ENCODE assay signal across 1 cellular context in the genomic region with DNA sequence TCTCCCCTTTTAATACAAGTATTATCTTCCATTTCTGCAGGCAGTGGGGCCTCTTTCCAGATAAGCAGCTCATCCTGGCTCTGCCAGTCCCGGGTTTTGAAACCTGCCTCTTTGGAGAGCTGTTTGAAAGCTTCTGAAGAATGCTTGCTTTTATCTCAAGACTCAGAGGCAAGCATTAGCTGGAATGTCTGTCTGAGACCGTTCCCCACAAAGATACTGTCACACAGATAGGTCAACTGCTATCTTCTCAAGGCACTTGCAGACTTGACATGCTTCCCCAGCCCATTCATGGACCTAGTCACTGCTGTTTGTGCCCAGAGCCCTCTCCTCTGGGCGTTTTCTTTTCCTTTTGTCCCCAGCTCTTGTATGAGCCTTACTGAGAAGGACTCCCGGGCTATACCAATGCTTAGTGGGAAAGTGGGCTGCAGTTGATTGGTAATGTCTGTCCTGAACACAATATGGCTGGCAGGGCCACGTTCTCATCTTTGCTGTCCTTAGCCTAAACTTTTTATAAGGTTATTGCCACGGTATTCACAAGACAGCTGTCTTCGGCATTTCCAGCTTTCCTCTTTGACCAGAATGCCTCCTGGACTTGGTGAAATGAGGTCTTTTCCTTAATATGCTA.
TF ChIP-seq lines count a peak whose summit lies in the region.

No MANE protein-coding gene starts in this region.

TF ChIP-seq in K562, 482 proteins besides CTCF, POLR2A, EP300 and RAD21 (continued from another document and continues in another):
- TF ChIP-seq, protein P1, sequence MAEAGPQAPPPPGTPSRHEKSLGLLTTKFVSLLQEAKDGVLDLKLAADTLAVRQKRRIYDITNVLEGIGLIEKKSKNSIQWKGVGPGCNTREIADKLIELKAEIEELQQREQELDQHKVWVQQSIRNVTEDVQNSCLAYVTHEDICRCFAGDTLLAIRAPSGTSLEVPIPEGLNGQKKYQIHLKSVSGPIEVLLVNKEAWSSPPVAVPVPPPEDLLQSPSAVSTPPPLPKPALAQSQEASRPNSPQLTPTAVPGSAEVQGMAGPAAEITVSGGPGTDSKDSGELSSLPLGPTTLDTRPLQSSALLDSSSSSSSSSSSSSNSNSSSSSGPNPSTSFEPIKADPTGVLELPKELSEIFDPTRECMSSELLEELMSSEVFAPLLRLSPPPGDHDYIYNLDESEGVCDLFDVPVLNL (CRISPR knock-in tag; IDR thresholded peaks at IDR 0.05; ENCODE audit: low read depth) = no peak
- TF ChIP-seq POLR2AphosphoS5 (IDR thresholded peaks at IDR 0.05; ENCODE audit: control insufficient read depth, insufficient read depth, low read depth, low read length) = peak; percentile 93
- no peak for TF ChIP-seq HNRNPUL1 (IDR thresholded peaks at IDR 0.05; ENCODE audit: low read length)
- TF ChIP-seq, protein P2, sequence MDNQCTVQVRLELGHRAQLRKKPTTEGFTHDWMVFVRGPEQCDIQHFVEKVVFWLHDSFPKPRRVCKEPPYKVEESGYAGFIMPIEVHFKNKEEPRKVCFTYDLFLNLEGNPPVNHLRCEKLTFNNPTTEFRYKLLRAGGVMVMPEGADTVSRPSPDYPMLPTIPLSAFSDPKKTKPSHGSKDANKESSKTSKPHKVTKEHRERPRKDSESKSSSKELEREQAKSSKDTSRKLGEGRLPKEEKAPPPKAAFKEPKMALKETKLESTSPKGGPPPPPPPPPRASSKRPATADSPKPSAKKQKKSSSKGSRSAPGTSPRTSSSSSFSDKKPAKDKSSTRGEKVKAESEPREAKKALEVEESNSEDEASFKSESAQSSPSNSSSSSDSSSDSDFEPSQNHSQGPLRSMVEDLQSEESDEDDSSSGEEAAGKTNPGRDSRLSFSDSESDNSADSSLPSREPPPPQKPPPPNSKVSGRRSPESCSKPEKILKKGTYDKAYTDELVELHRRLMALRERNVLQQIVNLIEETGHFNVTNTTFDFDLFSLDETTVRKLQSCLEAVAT (IDR thresholded peaks at IDR 0.05) = peak in 1 of 2 experiments; percentile 96; a peak in 2 of 4 replicates
- TF ChIP-seq NCOA1 (IDR thresholded peaks at IDR 0.05; ENCODE audit: low read depth) = peak; percentile 51; the same call in 1 of the 2 replicates
- no peak for TF ChIP-seq OTX1 (CRISPR knock-in tag; IDR thresholded peaks at IDR 0.05)
- TF ChIP-seq, protein P3, sequence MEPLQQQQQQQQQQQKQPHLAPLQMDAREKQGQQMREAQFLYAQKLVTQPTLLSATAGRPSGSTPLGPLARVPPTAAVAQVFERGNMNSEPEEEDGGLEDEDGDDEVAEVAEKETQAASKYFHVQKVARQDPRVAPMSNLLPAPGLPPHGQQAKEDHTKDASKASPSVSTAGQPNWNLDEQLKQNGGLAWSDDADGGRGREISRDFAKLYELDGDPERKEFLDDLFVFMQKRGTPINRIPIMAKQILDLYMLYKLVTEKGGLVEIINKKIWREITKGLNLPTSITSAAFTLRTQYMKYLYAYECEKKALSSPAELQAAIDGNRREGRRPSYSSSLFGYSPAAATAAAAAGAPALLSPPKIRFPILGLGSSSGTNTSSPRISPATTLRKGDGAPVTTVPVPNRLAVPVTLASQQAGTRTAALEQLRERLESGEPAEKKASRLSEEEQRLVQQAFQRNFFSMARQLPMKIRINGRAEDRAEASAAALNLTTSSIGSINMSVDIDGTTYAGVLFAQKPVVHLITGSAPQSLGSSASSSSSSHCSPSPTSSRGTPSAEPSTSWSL (CRISPR knock-in tag; IDR thresholded peaks at IDR 0.05; ENCODE audit: borderline replicate concordance) = no peak
- TF ChIP-seq, protein P4, sequence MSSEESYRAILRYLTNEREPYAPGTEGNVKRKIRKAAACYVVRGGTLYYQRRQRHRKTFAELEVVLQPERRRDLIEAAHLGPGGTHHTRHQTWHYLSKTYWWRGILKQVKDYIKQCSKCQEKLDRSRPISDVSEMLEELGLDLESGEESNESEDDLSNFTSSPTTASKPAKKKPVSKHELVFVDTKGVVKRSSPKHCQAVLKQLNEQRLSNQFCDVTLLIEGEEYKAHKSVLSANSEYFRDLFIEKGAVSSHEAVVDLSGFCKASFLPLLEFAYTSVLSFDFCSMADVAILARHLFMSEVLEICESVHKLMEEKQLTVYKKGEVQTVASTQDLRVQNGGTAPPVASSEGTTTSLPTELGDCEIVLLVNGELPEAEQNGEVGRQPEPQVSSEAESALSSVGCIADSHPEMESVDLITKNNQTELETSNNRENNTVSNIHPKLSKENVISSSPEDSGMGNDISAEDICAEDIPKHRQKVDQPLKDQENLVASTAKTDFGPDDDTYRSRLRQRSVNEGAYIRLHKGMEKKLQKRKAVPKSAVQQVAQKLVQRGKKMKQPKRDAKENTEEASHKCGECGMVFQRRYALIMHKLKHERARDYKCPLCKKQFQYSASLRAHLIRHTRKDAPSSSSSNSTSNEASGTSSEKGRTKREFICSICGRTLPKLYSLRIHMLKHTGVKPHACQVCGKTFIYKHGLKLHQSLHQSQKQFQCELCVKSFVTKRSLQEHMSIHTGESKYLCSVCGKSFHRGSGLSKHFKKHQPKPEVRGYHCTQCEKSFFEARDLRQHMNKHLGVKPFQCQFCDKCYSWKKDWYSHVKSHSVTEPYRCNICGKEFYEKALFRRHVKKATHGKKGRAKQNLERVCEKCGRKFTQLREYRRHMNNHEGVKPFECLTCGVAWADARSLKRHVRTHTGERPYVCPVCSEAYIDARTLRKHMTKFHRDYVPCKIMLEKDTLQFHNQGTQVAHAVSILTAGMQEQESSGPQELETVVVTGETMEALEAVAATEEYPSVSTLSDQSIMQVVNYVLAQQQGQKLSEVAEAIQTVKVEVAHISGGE (CRISPR knock-in tag; IDR thresholded peaks at IDR 0.05) = peak in 1 of 3 experiments; percentile 53; a peak in 1 of 6 replicates
- TF ChIP-seq, protein P5, sequence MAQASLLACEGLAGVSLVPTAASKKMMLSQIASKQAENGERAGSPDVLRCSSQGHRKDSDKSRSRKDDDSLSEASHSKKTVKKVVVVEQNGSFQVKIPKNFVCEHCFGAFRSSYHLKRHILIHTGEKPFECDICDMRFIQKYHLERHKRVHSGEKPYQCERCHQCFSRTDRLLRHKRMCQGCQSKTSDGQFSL (CRISPR knock-in tag; IDR thresholded peaks at IDR 0.05) = no peak
- TF ChIP-seq, protein P5 (tag; IDR thresholded peaks at IDR 0.05) = no peak
- TF ChIP-seq, protein P6, sequence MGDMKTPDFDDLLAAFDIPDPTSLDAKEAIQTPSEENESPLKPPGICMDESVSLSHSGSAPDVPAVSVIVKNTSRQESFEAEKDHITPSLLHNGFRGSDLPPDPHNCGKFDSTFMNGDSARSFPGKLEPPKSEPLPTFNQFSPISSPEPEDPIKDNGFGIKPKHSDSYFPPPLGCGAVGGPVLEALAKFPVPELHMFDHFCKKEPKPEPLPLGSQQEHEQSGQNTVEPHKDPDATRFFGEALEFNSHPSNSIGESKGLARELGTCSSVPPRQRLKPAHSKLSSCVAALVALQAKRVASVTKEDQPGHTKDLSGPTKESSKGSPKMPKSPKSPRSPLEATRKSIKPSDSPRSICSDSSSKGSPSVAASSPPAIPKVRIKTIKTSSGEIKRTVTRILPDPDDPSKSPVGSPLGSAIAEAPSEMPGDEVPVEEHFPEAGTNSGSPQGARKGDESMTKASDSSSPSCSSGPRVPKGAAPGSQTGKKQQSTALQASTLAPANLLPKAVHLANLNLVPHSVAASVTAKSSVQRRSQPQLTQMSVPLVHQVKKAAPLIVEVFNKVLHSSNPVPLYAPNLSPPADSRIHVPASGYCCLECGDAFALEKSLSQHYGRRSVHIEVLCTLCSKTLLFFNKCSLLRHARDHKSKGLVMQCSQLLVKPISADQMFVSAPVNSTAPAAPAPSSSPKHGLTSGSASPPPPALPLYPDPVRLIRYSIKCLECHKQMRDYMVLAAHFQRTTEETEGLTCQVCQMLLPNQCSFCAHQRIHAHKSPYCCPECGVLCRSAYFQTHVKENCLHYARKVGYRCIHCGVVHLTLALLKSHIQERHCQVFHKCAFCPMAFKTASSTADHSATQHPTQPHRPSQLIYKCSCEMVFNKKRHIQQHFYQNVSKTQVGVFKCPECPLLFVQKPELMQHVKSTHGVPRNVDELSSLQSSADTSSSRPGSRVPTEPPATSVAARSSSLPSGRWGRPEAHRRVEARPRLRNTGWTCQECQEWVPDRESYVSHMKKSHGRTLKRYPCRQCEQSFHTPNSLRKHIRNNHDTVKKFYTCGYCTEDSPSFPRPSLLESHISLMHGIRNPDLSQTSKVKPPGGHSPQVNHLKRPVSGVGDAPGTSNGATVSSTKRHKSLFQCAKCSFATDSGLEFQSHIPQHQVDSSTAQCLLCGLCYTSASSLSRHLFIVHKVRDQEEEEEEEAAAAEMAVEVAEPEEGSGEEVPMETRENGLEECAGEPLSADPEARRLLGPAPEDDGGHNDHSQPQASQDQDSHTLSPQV (IDR thresholded peaks at IDR 0.05) = peak; percentile 57; the same call in 1 of the 2 replicates
- TF ChIP-seq, protein P7, sequence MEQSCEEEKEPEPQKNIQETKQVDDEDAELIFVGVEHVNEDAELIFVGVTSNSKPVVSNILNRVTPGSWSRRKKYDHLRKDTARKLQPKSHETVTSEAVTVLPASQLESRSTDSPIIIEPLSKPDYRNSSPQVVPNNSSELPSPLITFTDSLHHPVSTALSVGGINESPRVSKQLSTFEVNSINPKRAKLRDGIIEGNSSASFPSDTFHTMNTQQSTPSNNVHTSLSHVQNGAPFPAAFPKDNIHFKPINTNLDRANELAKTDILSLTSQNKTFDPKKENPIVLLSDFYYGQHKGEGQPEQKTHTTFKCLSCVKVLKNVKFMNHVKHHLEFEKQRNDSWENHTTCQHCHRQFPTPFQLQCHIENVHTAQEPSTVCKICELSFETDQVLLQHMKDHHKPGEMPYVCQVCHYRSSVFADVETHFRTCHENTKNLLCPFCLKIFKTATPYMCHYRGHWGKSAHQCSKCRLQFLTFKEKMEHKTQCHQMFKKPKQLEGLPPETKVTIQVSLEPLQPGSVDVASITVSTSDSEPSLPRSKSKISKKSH (CRISPR knock-in tag; IDR thresholded peaks at IDR 0.05) = no peak
- TF ChIP-seq ZNF445 (CRISPR knock-in tag; IDR thresholded peaks at IDR 0.05; ENCODE audit: low read depth) = no peak
- no peak for TF ChIP-seq U2AF2 (optimal IDR thresholded peaks at IDR 0.05; ENCODE audit: low read depth, low read length)
- no peak for TF ChIP-seq ZNF140 (CRISPR knock-in tag; IDR thresholded peaks at IDR 0.05)
- TF ChIP-seq NEUROD1 (IDR thresholded peaks at IDR 0.05; ENCODE audit: borderline replicate concordance, low read depth, low read length, partially characterized antibody) = no peak
- TF ChIP-seq MBD2 (IDR thresholded peaks at IDR 0.05; ENCODE audit: borderline replicate concordance, low read depth) = peak; percentile 65
- TF ChIP-seq PURB (CRISPR knock-in tag; IDR thresholded peaks at IDR 0.05; ENCODE audit: low read depth) = no peak
- TF ChIP-seq, protein P8, sequence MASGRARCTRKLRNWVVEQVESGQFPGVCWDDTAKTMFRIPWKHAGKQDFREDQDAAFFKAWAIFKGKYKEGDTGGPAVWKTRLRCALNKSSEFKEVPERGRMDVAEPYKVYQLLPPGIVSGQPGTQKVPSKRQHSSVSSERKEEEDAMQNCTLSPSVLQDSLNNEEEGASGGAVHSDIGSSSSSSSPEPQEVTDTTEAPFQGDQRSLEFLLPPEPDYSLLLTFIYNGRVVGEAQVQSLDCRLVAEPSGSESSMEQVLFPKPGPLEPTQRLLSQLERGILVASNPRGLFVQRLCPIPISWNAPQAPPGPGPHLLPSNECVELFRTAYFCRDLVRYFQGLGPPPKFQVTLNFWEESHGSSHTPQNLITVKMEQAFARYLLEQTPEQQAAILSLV (tag; IDR thresholded peaks at IDR 0.05) = no peak
- TF ChIP-seq, protein P9, sequence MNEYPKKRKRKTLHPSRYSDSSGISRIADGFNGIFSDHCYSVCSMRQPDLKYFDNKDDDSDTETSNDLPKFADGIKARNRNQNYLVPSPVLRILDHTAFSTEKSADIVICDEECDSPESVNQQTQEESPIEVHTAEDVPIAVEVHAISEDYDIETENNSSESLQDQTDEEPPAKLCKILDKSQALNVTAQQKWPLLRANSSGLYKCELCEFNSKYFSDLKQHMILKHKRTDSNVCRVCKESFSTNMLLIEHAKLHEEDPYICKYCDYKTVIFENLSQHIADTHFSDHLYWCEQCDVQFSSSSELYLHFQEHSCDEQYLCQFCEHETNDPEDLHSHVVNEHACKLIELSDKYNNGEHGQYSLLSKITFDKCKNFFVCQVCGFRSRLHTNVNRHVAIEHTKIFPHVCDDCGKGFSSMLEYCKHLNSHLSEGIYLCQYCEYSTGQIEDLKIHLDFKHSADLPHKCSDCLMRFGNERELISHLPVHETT (CRISPR knock-in tag; conservative IDR thresholded peaks at IDR 0.05 in 1 of 2, IDR thresholded peaks at IDR 0.05 in 1 of 2) = peak in 1 of 2 experiments; percentile 68; a peak in 1 of 4 replicates
- TF ChIP-seq, protein P10, sequence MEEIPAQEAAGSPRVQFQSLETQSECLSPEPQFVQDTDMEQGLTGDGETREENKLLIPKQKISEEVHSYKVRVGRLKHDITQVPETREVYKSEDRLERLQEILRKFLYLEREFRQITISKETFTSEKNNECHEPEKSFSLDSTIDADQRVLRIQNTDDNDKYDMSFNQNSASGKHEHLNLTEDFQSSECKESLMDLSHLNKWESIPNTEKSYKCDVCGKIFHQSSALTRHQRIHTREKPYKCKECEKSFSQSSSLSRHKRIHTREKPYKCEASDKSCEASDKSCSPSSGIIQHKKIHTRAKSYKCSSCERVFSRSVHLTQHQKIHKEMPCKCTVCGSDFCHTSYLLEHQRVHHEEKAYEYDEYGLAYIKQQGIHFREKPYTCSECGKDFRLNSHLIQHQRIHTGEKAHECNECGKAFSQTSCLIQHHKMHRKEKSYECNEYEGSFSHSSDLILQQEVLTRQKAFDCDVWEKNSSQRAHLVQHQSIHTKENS (CRISPR knock-in tag; IDR thresholded peaks at IDR 0.05) = no peak
- TF ChIP-seq, protein P11, sequence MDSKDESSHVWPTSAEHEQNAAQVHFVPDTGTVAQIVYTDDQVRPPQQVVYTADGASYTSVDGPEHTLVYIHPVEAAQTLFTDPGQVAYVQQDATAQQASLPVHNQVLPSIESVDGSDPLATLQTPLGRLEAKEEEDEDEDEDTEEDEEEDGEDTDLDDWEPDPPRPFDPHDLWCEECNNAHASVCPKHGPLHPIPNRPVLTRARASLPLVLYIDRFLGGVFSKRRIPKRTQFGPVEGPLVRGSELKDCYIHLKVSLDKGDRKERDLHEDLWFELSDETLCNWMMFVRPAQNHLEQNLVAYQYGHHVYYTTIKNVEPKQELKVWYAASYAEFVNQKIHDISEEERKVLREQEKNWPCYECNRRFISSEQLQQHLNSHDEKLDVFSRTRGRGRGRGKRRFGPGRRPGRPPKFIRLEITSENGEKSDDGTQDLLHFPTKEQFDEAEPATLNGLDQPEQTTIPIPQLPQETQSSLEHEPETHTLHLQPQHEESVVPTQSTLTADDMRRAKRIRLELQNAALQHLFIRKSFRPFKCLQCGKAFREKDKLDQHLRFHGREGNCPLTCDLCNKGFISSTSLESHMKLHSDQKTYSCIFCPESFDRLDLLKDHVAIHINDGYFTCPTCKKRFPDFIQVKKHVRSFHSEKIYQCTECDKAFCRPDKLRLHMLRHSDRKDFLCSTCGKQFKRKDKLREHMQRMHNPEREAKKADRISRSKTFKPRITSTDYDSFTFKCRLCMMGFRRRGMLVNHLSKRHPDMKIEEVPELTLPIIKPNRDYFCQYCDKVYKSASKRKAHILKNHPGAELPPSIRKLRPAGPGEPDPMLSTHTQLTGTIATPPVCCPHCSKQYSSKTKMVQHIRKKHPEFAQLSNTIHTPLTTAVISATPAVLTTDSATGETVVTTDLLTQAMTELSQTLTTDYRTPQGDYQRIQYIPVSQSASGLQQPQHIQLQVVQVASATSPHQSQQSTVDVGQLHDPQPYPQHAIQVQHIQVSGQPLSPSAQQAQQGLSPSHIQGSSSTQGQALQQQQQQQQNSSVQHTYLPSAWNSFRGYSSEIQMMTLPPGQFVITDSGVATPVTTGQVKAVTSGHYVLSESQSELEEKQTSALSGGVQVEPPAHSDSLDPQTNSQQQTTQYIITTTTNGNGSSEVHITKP (IDR thresholded peaks at IDR 0.05; ENCODE audit: partially characterized antibody) = peak; percentile 79
- TF ChIP-seq NCOR1 (IDR thresholded peaks at IDR 0.05) = peak; percentile 95
